Comparison of ENCODE assay signal across 8 cellular contexts in genomic region chr4:75724867-75725724, GRCh38.
DNase-seq lines count a peak whose midpoint lies in the region; ATAC-seq lines count a peak whose summit lies in the region.

No MANE protein-coding gene starts in this region.

- ATAC-seq in GM18858 (IDR thresholded peaks at IDR 0.05; ENCODE audit: unreplicated experiment) (peak; percentile 27), HG03095 (IDR thresholded peaks at IDR 0.05; ENCODE audit: unreplicated experiment) (peak; percentile 57)

- peak; percentile 77 for DNase-seq in ACHN
- peak; percentile 37 for DNase-seq in NCI-H510A (lab: John Stamatoyannopoulos, UW)
- DNase-seq in activated CD8-positive, alpha-beta memory T cell treated with anti-CD3 and anti-CD28 coated beads for 48 hours (ENCODE audit: low read depth in 2 of 3, low spot score in 2 of 3), result peak; percentile 31 to 43 (median 36)
- peak; percentile 21 for DNase-seq in epidermal melanocyte (ENCODE audit: insufficient read length, low spot score)
- DNase-seq in midbrain (lab: John Stamatoyannopoulos, UW), result peak; percentile 66
- DNase-seq in stimulated activated CD8-positive, alpha-beta memory T cell treated with anti-CD3 and anti-CD28 coated beads, Interleukin-15, amount 100 ng/mL, for 48 hours (ENCODE audit: low read depth in 2 of 2), result peak; percentile 56 to 57

- in situ Hi-C loops in ACHN (cut with HindIII; ENCODE audit: low pct_ligation_motif_present, low pct_unique_long_range_greater_than_20kb, low sequenced_read_pairs), result no loop called here

Comparison
In these comparisons a context has a peak if more than half of its experiments do, and no peak if none do; other contexts are left out.
1. Peak in every context shown above with its lines: DNase-seq and ATAC-seq.
2. DNase-seq: peak in every context shown above with its lines; median percentile 77 in ACHN; 66 in midbrain; 56 in stimulated activated CD8-positive, alpha-beta memory T cell treated with anti-CD3 and anti-CD28 coated beads, Interleukin-15, amount 100 ng/mL, for 48 hours; 37 in NCI-H510A; 36 in activated CD8-positive, alpha-beta memory T cell treated with anti-CD3 and anti-CD28 coated beads for 48 hours; 21 in epidermal melanocyte.